ENCODE assay signal across 28 cellular contexts in the genomic region with DNA sequence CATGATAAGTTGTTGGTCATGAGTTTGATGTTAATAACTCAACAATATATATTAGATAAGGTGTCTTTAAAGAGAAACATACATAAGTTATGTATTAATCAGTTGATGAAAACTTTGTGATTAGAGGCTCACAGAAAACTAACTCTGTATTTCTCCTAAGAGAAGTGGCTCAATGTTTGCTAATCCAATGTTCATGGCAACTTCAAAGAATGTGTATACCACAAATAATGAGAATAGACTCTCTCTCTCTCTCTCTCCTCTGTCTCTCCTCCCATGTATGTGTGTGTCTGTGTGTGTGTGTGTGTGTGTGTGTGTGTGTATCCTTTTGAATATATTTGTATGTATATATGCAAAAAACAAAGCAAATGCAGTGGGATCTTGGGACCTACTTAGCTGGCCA.
"Had no signal": no experiment of that assay in that cellular context is flagged by ENCODE, and none has a peak within 500 bp of the region (broad histone marks: within the 10 kb centered on the region; RNA-seq: fewer than 3 reads in every experiment).

No MANE protein-coding gene starts in this region.

- H3K4me3 ChIP-seq: coronary artery, dorsolateral prefrontal cortex, esophagus squamous epithelium, gastrocnemius medialis, heart left ventricle, hepatocyte, left lung, lower lobe of right lung had no signal

- H3K36me3 Mint-ChIP-seq: immature natural killer cell; memory B cell; naive thymus-derived CD4-positive, alpha-beta T cell; natural killer cell had no signal

- H3K4me1 Mint-ChIP-seq: endodermal cell, immature natural killer cell, natural killer cell had no signal

- H3K27ac Mint-ChIP-seq: endodermal cell; immature natural killer cell; memory B cell; naive thymus-derived CD4-positive, alpha-beta T cell; natural killer cell had no signal

- H3K36me3 ChIP-seq: esophagus squamous epithelium, gastrocnemius medialis, heart left ventricle, left lung, lower lobe of right lung had no signal

- H3K9me3 ChIP-seq: esophagus squamous epithelium, gastrocnemius medialis, heart left ventricle, left lung, lower lobe of right lung had no signal

- H3K27me3 Mint-ChIP-seq: memory B cell; naive thymus-derived CD4-positive, alpha-beta T cell had no signal

- ATAC-seq: esophagus mucosa; gastrocnemius medialis; heart left ventricle; left colon; left lung; left ventricle myocardium superior; lower lobe of right lung; naive thymus-derived CD4-positive, alpha-beta T cell; natural killer cell had no signal

- H3K27me3 ChIP-seq: dorsolateral prefrontal cortex, esophagus squamous epithelium, gastrocnemius medialis, heart left ventricle, hepatocyte, left lung had no signal

- H3K9me3 Mint-ChIP-seq: memory B cell had no signal

- H3K4me1 ChIP-seq: esophagus squamous epithelium, gastrocnemius medialis, heart left ventricle, left lung, lower lobe of right lung had no signal

- DNase-seq: dermis blood vessel endothelial cell; dorsolateral prefrontal cortex; effector CD4-positive, alpha-beta T cell; effector memory CD4-positive, alpha-beta T cell; endodermal cell; erythroblast; esophagus squamous epithelium; foreskin fibroblast; foreskin melanocyte; gastrocnemius medialis; heart left ventricle; hypothalamus; immature natural killer cell; islet precursor cell; kidney; kidney glomerular epithelial cell; left colon; left lung; left ventricle myocardium superior; lower lobe of right lung; mesendoderm; midbrain; naive thymus-derived CD4-positive, alpha-beta T cell; natural killer cell had no signal

- H3K4me3 Mint-ChIP-seq: endodermal cell; immature natural killer cell; memory B cell; naive thymus-derived CD4-positive, alpha-beta T cell; natural killer cell had no signal
